ENCODE assay signal across 18 cellular contexts in genomic region chr4:72529144-72529822, GRCh38. TPM values are rescaled to one million over a fixed set of nuclear protein-coding genes. Genes with fewer than 3 reads are reported as not detected.
"Had no signal": no experiment of that assay in that cellular context is flagged by ENCODE, and none has a peak within 500 bp of the region (broad histone marks: within the 10 kb centered on the region; RNA-seq: fewer than 3 reads in every experiment).

No MANE protein-coding gene starts in this region.

- ATAC-seq: heart left ventricle; natural killer cell treated with Interleukin-12 subunit alpha and Interleukin-12 subunit beta and Interleukin-15 and Interleukin-18, amount 100 ng/mL, for 72 hours; upper lobe of right lung had no signal

- H3K27ac ChIP-seq: heart left ventricle, ovary, prostate gland, thyroid gland, upper lobe of right lung had no signal

- H3K36me3 ChIP-seq: heart left ventricle, ovary, prostate gland, thyroid gland, upper lobe of right lung had no signal

- H3K9me3 Mint-ChIP-seq: activated B cell treated with CpG ODN at 0.5 μM for 24 hours; activated CD4-positive, alpha-beta memory T cell treated with anti-CD3 and anti-CD28 coated beads for 36 hours; activated naive CD4-positive, alpha-beta T cell treated with anti-CD3 and anti-CD28 coated beads for 36 hours; activated T-cell treated with anti-CD3 and anti-CD28 coated beads, Interleukin-2, amount 50 U/mL, for 24 hours; dendritic cell treated with granulocyte-macrophage colony-stimulating factor and Interleukin-4, amounts not matched to agents 40 ng/mL and 50 ng/mL, for 4 days; natural killer cell treated with Interleukin-12 subunit alpha and Interleukin-12 subunit beta and Interleukin-15 and Interleukin-18, amount 100 ng/mL, for 72 hours had no signal

- H3K27ac Mint-ChIP-seq: activated B cell treated with CpG ODN at 0.5 μM for 24 hours; activated CD4-positive, alpha-beta memory T cell treated with anti-CD3 and anti-CD28 coated beads for 36 hours; activated naive CD4-positive, alpha-beta T cell treated with anti-CD3 and anti-CD28 coated beads for 36 hours; activated T-cell treated with anti-CD3 and anti-CD28 coated beads, Interleukin-2, amount 50 U/mL, for 24 hours; brain; dendritic cell treated with granulocyte-macrophage colony-stimulating factor and Interleukin-4, amounts not matched to agents 40 ng/mL and 50 ng/mL, for 4 days; natural killer cell treated with Interleukin-12 subunit alpha and Interleukin-12 subunit beta and Interleukin-15 and Interleukin-18, amount 100 ng/mL, for 72 hours had no signal

- H3K4me1 Mint-ChIP-seq: activated B cell treated with CpG ODN at 0.5 μM for 24 hours had no signal

- H3K4me1 ChIP-seq: prostate gland, upper lobe of right lung had no signal

- H3K27me3 Mint-ChIP-seq: activated B cell treated with CpG ODN at 0.5 μM for 24 hours; activated CD4-positive, alpha-beta memory T cell treated with anti-CD3 and anti-CD28 coated beads for 36 hours; activated T-cell treated with anti-CD3 and anti-CD28 coated beads, Interleukin-2, amount 50 U/mL, for 24 hours; brain; dendritic cell treated with granulocyte-macrophage colony-stimulating factor and Interleukin-4, amounts not matched to agents 40 ng/mL and 50 ng/mL, for 4 days; natural killer cell treated with Interleukin-12 subunit alpha and Interleukin-12 subunit beta and Interleukin-15 and Interleukin-18, amount 100 ng/mL, for 72 hours had no signal

- DNase-seq: activated B cell treated with CpG ODN at 0.5 μM for 24 hours; activated CD4-positive, alpha-beta memory T cell treated with anti-CD3 and anti-CD28 coated beads for 36 hours; activated CD4-positive, alpha-beta T cell treated with anti-CD3 and anti-CD28 coated beads for 4 hours; activated naive CD4-positive, alpha-beta T cell treated with anti-CD3 and anti-CD28 coated beads for 36 hours; activated T-cell treated with anti-CD3 and anti-CD28 coated beads, Interleukin-2, amount 50 U/mL, for 24 hours; aorta; effector CD4-positive, alpha-beta T cell; heart left ventricle; ovary; stimulated activated CD4-positive, alpha-beta T cell treated with anti-CD3 and anti-CD28 coated beads, Interleukin-2, amount 100 ng/mL, for 48 hours; stimulated activated CD8-positive, alpha-beta memory T cell treated with anti-CD3 and anti-CD28 coated beads, Interleukin-4, amount 100 ng/mL, for 48 hours; stimulated activated naive CD4-positive, alpha-beta T cell; thyroid gland; upper lobe of right lung had no signal

- H3K9me3 ChIP-seq: heart left ventricle, ovary, prostate gland, thyroid gland, upper lobe of right lung had no signal

- H3K36me3 Mint-ChIP-seq: activated CD4-positive, alpha-beta memory T cell treated with anti-CD3 and anti-CD28 coated beads for 36 hours; brain; natural killer cell treated with Interleukin-12 subunit alpha and Interleukin-12 subunit beta and Interleukin-15 and Interleukin-18, amount 100 ng/mL, for 72 hours had no signal

- H3K27me3 ChIP-seq: heart left ventricle, ovary, thyroid gland, upper lobe of right lung had no signal

- H3K4me3 ChIP-seq: heart left ventricle, ovary, prostate gland, thyroid gland, upper lobe of right lung had no signal

- H3K4me3 Mint-ChIP-seq: activated B cell treated with CpG ODN at 0.5 μM for 24 hours; activated CD4-positive, alpha-beta memory T cell treated with anti-CD3 and anti-CD28 coated beads for 36 hours; activated naive CD4-positive, alpha-beta T cell treated with anti-CD3 and anti-CD28 coated beads for 36 hours; activated T-cell treated with anti-CD3 and anti-CD28 coated beads, Interleukin-2, amount 50 U/mL, for 24 hours; brain; dendritic cell treated with granulocyte-macrophage colony-stimulating factor and Interleukin-4, amounts not matched to agents 40 ng/mL and 50 ng/mL, for 4 days; natural killer cell treated with Interleukin-12 subunit alpha and Interleukin-12 subunit beta and Interleukin-15 and Interleukin-18, amount 100 ng/mL, for 72 hours had no signal

RNA-seq across cellular contexts. Expression of gene ADAMTS3, which starts 39.7 kb away (rescaled TPM):
- total RNA-seq: activated B cell treated with CpG ODN at 0.5 μM for 24 hours; activated CD4-positive, alpha-beta memory T cell treated with anti-CD3 and anti-CD28 coated beads for 36 hours; activated naive CD4-positive, alpha-beta T cell treated with anti-CD3 and anti-CD28 coated beads for 36 hours; natural killer cell treated with Interleukin-12 subunit alpha and Interleukin-12 subunit beta and Interleukin-15 and Interleukin-18, amount 100 ng/mL, for 72 hours had no signal
